In the genomic region with DNA sequence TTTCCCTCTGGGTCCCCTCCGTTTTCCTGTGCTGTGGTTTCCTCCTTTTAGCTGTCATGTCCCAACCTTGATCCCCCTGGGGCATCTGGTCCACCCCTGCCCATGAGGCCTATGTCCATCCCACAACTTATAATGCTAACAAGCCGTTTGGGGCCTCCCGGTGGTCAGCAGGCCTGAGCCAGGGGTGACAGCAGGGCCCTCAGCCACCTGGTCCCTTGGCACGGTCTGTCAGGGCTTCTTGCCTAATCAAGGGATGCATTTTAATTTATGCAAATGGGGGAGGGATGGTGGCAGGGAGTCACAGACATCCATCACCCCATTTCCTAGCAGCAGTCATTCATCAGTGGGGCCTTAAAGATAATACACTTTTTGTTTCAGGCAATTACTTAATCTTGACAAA, we compare ENCODE assay signal across 25 cellular contexts.
"Had no signal": no experiment of that assay in that cellular context is flagged by ENCODE, and none has a peak within 500 bp of the region (broad histone marks: within the 10 kb centered on the region; RNA-seq: fewer than 3 reads in every experiment).

No MANE protein-coding gene starts in this region.

- FAIRE-seq: colon, endometrium, islet of Langerhans had no signal

- H3K4me3 ChIP-seq: ascending aorta, esophagus squamous epithelium, right atrium auricular region, smooth muscle cell, upper lobe of left lung had no signal

- H3K4me3 Mint-ChIP-seq: activated B cell treated with CpG ODN at 0.5 μM for 24 hours; activated naive CD4-positive, alpha-beta T cell treated with anti-CD3 and anti-CD28 coated beads for 36 hours; activated naive CD8-positive, alpha-beta T cell treated with anti-CD3 and anti-CD28 coated beads, Interleukin-2, amount 10 ng/mL, durations not matched to agents 7 days and 5 days; natural killer cell; stimulated activated memory B cell treated with anti-CD40 and anti-IgM and Interleukin-4, amounts not matched to agents 10 μg/mL and 1 μg/mL and 100 μg/mL, for 72 hours; stimulated activated naive CD8-positive, alpha-beta T cell treated with anti-CD3 and anti-CD28 coated beads, Interleukin-15, amount 100 ng/mL, for 72 hours had no signal

- H3K27me3 ChIP-seq: ascending aorta, right atrium auricular region, upper lobe of left lung had no signal

- H3K4me2 ChIP-seq: smooth muscle cell had no signal

- H3K27me3 Mint-ChIP-seq: activated B cell treated with CpG ODN at 0.5 μM for 24 hours; activated naive CD8-positive, alpha-beta T cell treated with anti-CD3 and anti-CD28 coated beads, Interleukin-2, amount 10 ng/mL, durations not matched to agents 7 days and 5 days; stimulated activated memory B cell treated with anti-CD40 and anti-IgM and Interleukin-4, amounts not matched to agents 10 μg/mL and 1 μg/mL and 100 μg/mL, for 72 hours; stimulated activated naive CD8-positive, alpha-beta T cell treated with anti-CD3 and anti-CD28 coated beads, Interleukin-15, amount 100 ng/mL, for 72 hours had no signal

- H3K9me3 ChIP-seq: ascending aorta, esophagus squamous epithelium, right atrium auricular region, upper lobe of left lung had no signal

- H3K36me3 ChIP-seq: ascending aorta, esophagus squamous epithelium, right atrium auricular region, upper lobe of left lung had no signal

- DNase-seq: activated B cell treated with CpG ODN at 0.5 μM for 24 hours; activated CD4-positive, alpha-beta T cell treated with anti-CD3 and anti-CD28 coated beads, Interleukin-2, amount 50 U/mL, for 4 hours; activated effector memory CD4-positive, alpha-beta T cell treated with Interleukin-2 at 50 U/mL for 16 hours; activated naive CD4-positive, alpha-beta T cell treated with anti-CD3 and anti-CD28 coated beads for 36 hours; activated naive CD8-positive, alpha-beta T cell treated with anti-CD3 and anti-CD28 coated beads, Interleukin-2, amount 10 ng/mL, durations not matched to agents 7 days and 5 days; dermis blood vessel endothelial cell; effector CD4-positive, alpha-beta T cell; esophagus squamous epithelium; foreskin melanocyte; left ventricle myocardium superior; natural killer cell; stimulated activated CD4-positive, alpha-beta T cell treated with anti-CD3 and anti-CD28 coated beads, Interleukin-1b, Interleukin-23, amount 100 ng/mL, for 48 hours; stimulated activated CD4-positive, alpha-beta T cell treated with anti-CD3 and anti-CD28 coated beads, Interleukin-4, amount 100 ng/mL, for 4 hours; stimulated activated CD8-positive, alpha-beta memory T cell treated with anti-CD3 and anti-CD28 coated beads, Interleukin-4, amount 100 ng/mL, for 48 hours; stimulated activated naive CD8-positive, alpha-beta T cell treated with anti-CD3 and anti-CD28 coated beads, Interleukin-15, amount 100 ng/mL, for 72 hours; T-helper 2 cell; upper lobe of left lung had no signal

- H3K27ac ChIP-seq: epithelial cell of prostate had no signal

- H3K9me3 Mint-ChIP-seq: activated B cell treated with CpG ODN at 0.5 μM for 24 hours; activated naive CD4-positive, alpha-beta T cell treated with anti-CD3 and anti-CD28 coated beads for 36 hours; activated naive CD8-positive, alpha-beta T cell treated with anti-CD3 and anti-CD28 coated beads, Interleukin-2, amount 10 ng/mL, durations not matched to agents 7 days and 5 days; natural killer cell; stimulated activated memory B cell treated with anti-CD40 and anti-IgM and Interleukin-4, amounts not matched to agents 10 μg/mL and 1 μg/mL and 100 μg/mL, for 72 hours; stimulated activated naive CD8-positive, alpha-beta T cell treated with anti-CD3 and anti-CD28 coated beads, Interleukin-15, amount 100 ng/mL, for 72 hours had no signal

- H3K27ac Mint-ChIP-seq: activated B cell treated with CpG ODN at 0.5 μM for 24 hours; activated naive CD4-positive, alpha-beta T cell treated with anti-CD3 and anti-CD28 coated beads for 36 hours; activated naive CD8-positive, alpha-beta T cell treated with anti-CD3 and anti-CD28 coated beads, Interleukin-2, amount 10 ng/mL, durations not matched to agents 7 days and 5 days; natural killer cell; stimulated activated memory B cell treated with anti-CD40 and anti-IgM and Interleukin-4, amounts not matched to agents 10 μg/mL and 1 μg/mL and 100 μg/mL, for 72 hours had no signal

- H3K4me1 Mint-ChIP-seq: activated B cell treated with CpG ODN at 0.5 μM for 24 hours; activated naive CD8-positive, alpha-beta T cell treated with anti-CD3 and anti-CD28 coated beads, Interleukin-2, amount 10 ng/mL, durations not matched to agents 7 days and 5 days; natural killer cell; stimulated activated memory B cell treated with anti-CD40 and anti-IgM and Interleukin-4, amounts not matched to agents 10 μg/mL and 1 μg/mL and 100 μg/mL, for 72 hours; stimulated activated naive CD8-positive, alpha-beta T cell treated with anti-CD3 and anti-CD28 coated beads, Interleukin-15, amount 100 ng/mL, for 72 hours had no signal

- H3K36me3 Mint-ChIP-seq: activated naive CD8-positive, alpha-beta T cell treated with anti-CD3 and anti-CD28 coated beads, Interleukin-2, amount 10 ng/mL, durations not matched to agents 7 days and 5 days; natural killer cell; stimulated activated memory B cell treated with anti-CD40 and anti-IgM and Interleukin-4, amounts not matched to agents 10 μg/mL and 1 μg/mL and 100 μg/mL, for 72 hours had no signal
